Comparison of ENCODE assay signal across 1 cellular context in genomic region chr3:185797993-185798830, GRCh38.
TF ChIP-seq lines count a peak whose summit lies in the region.

No MANE protein-coding gene starts in this region.

TF ChIP-seq in IMR-90, 13 proteins besides CTCF, POLR2A, EP300 and RAD21:
- peak; percentile 92 for TF ChIP-seq MAFK (IDR thresholded peaks at IDR 0.05; ENCODE audit: low read depth, low read length)
- TF ChIP-seq SMC3 (IDR thresholded peaks at IDR 0.05; ENCODE audit: low read depth, low read length), result no peak
